In the genomic region with DNA sequence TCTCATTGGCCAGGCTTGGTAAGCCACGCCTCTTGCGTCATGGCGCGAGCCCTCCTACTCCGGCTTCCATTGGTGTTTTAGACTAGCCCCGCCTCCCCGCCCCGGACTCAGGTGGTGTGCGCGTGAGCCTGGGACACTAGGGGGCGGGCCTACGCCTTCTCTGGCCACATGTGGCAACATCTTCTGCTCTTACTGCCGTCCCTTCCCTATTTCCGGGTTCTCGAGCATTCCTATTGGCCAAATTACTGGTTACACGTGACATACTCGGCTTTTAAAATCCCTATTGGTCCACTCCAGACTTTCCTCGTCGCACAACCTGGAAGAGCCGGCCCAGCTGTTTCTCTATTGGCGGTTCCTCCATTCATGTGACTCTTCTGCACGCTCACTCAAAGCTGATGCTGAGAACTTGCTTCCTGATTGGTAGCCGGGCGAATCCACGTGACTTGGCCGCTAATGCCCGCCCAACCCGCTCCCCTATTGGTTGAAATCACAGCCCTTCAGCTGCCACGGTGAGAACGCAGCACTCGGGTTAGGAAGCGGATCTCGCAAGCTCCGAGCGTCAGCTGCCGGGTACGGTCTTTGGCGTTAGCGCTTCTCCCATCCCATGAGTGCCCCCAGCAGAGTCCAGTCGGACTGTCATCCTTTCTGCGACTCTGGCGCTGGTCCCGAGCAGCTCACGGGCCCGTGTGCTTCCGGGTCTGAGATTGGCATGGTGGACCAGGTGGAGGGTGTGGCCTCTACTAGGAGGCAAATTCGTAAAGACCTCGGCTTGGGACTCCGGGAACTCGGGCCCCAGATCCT, we compare ENCODE assay signal across 8 cellular contexts. TPM values are rescaled to one million over a fixed set of nuclear protein-coding genes. Genes with fewer than 3 reads are reported as not detected.
DNase-seq lines count a peak whose midpoint lies in the region; ATAC-seq and TF ChIP-seq lines count a peak whose summit lies in the region.

A gene with protein sequence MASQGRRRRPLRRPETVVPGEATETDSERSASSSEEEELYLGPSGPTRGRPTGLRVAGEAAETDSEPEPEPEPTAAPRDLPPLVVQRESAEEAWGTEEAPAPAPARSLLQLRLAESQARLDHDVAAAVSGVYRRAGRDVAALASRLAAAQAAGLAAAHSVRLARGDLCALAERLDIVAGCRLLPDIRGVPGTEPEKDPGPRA (plus strand): TSS at position 523 of the 801 bp plus-strand sequence. CDS start 513 bp downstream, outside the sequence.

- H3K4me3 Mint-ChIP-seq in endothelial cell (ENCODE audit: unreplicated experiment), result peak within 1 kb of the TSS; percentile 99
- peak within 1 kb of the TSS; percentile 91 for H3K4me3 Mint-ChIP-seq in mesothelial cell of epicardium

- peak; percentile 76 for ATAC-seq in GM21447 (IDR thresholded peaks at IDR 0.05; ENCODE audit: unreplicated experiment)

- peak; percentile 100 for DNase-seq in DMS 273 (lab: John Stamatoyannopoulos, UW; ENCODE audit: unreplicated experiment)
- peak; percentile 100 for DNase-seq in activated CD8-positive, alpha-beta memory T cell treated with anti-CD3 and anti-CD28 coated beads, Interleukin-2, amount 50 U/mL, for 4 hours
- peak; percentile 100 for DNase-seq in endothelial cell (ENCODE audit: low spot score)
- DNase-seq in mesothelial cell of epicardium (ENCODE audit: low spot score in 2 of 2, unreplicated experiment in 2 of 2), result peak; percentile 99
- peak; percentile 99 to 100 for DNase-seq in stimulated activated CD8-positive, alpha-beta memory T cell treated with anti-CD3 and anti-CD28 coated beads, Interleukin-15, amount 100 ng/mL, for 48 hours (ENCODE audit: low read depth in 2 of 2)

- no peaks in the 10 kb centered on the region for H3F3A ChIP-seq in OCI-LY1 (ENCODE audit: insufficient read depth, low read length)

- H3K9me3 ChIP-seq in HUES64 (ENCODE audit: insufficient read depth, low read depth, low read length), result no peaks in the 10 kb centered on the region
- H3K9me3 ChIP-seq in OCI-LY1 (ENCODE audit: low read length), result no peaks in the 10 kb centered on the region

- under 1% methylated on average over 50 of the region's 50 CpGs for WGBS in HUES64

- H3K27ac ChIP-seq in HUES64 (ENCODE audit: low read depth, low read length), result peak within 1 kb of the TSS; percentile 69; the same call in 1 of the 2 replicates
- peak within 1 kb of the TSS; percentile 64 for H3K27ac ChIP-seq in OCI-LY1 (ENCODE audit: low read depth, low read length, poor library complexity, severe bottlenecking)

- H3K36me3 ChIP-seq in HUES64 (ENCODE audit: insufficient read depth, low read length), result no peaks in the 10 kb centered on the region
- peaks cover 9% of the 10 kb centered on the region; the same call in 1 of the 2 replicates for H3K36me3 ChIP-seq in OCI-LY1 (ENCODE audit: insufficient read depth, low read length)

- peak; percentile 38; the same call in 1 of the 2 replicates for TF ChIP-seq CTCF in OCI-LY1 (IDR thresholded peaks at IDR 0.05; ENCODE audit: low read length)
- TF ChIP-seq CTCF in endothelial cell (IDR thresholded peaks at IDR 0.05; ENCODE audit: unreplicated experiment), result peak; percentile 66
- TF ChIP-seq CTCF in mesothelial cell of epicardium (IDR thresholded peaks at IDR 0.05; ENCODE audit: unreplicated experiment), result peak; percentile 60

- H3K36me3 Mint-ChIP-seq in endothelial cell (ENCODE audit: low read depth, unreplicated experiment) (peaks cover 21% of the 10 kb centered on the region), mesothelial cell of epicardium (peaks cover 6% of the 10 kb centered on the region)

- H3K4me2 ChIP-seq in OCI-LY1 (ENCODE audit: low read length), result peak within 1 kb of the TSS; percentile 95

- H3K4me1 Mint-ChIP-seq in endothelial cell (ENCODE audit: unreplicated experiment) (peaks cover 44% of the 10 kb centered on the region), mesothelial cell of epicardium (peaks cover 19% of the 10 kb centered on the region)

- H3K4me3 ChIP-seq in HUES64 (ENCODE audit: low read length), result peak within 1 kb of the TSS; percentile 88
- H3K4me3 ChIP-seq in OCI-LY1 (ENCODE audit: low read depth, low read length, poor library complexity, severe bottlenecking), result peak within 1 kb of the TSS; percentile 87

- H3K4me1 ChIP-seq in HUES64 (ENCODE audit: insufficient read depth, low read length), result 0 out of 2 replicates have a peak, but pooled peaks cover 6% of the 10 kb centered on the region
- peaks cover 24% of the 10 kb centered on the region for H3K4me1 ChIP-seq in OCI-LY1 (ENCODE audit: insufficient read depth, low read length, severe bottlenecking)

- H4K20me1 ChIP-seq in OCI-LY1 (ENCODE audit: insufficient read depth, low read length), result no peaks in the 10 kb centered on the region

- H3K27me3 ChIP-seq in HUES64 (ENCODE audit: insufficient read depth, low read length), result no peaks in the 10 kb centered on the region
- H3K27me3 ChIP-seq in OCI-LY1 (ENCODE audit: insufficient read depth, low read length), result no peaks in the 10 kb centered on the region

- peaks cover 9% of the 10 kb centered on the region for H3K27me3 Mint-ChIP-seq in endothelial cell (ENCODE audit: unreplicated experiment)
- H3K27me3 Mint-ChIP-seq in mesothelial cell of epicardium (ENCODE audit: low read depth), result no peaks in the 10 kb centered on the region

- H3K9ac ChIP-seq in HUES64 (ENCODE audit: low read depth, low read length), result peak within 1 kb of the TSS; percentile 79
- peak within 1 kb of the TSS; percentile 80 for H3K9ac ChIP-seq in OCI-LY1 (ENCODE audit: low read length)

- peaks cover 3% of the 10 kb centered on the region; the same call in 1 of the 2 replicates for H3K79me2 ChIP-seq in OCI-LY1 (ENCODE audit: insufficient read depth, low read length)

- H3K9me3 Mint-ChIP-seq in endothelial cell (ENCODE audit: unreplicated experiment) (no peaks in the 10 kb centered on the region), mesothelial cell of epicardium (no peaks in the 10 kb centered on the region)

- no peaks in the 10 kb centered on the region for H3K9me2 ChIP-seq in OCI-LY1 (ENCODE audit: low read depth, low read length)

- H3K27ac Mint-ChIP-seq in endothelial cell (ENCODE audit: unreplicated experiment), result peak within 1 kb of the TSS; percentile 94
- peak within 1 kb of the TSS; percentile 97 for H3K27ac Mint-ChIP-seq in mesothelial cell of epicardium

- H2AFZ ChIP-seq in OCI-LY1 (ENCODE audit: low read length), result 0 out of 2 replicates have a peak within 1 kb of the TSS, but pooled peaks have one; percentile 5

RNA-seq across cellular contexts. Expression of the gene that starts here (rescaled TPM):
- 3.2 TPM for polyA plus RNA-seq in HUES64 (2013, experiment 1 of 2)
- polyA plus RNA-seq in HUES64 (2013, experiment 2 of 2), result 4.2 TPM
- total RNA-seq in endothelial cell (ENCODE audit: unreplicated experiment), result 22.7 TPM
- total RNA-seq in mesothelial cell of epicardium, result 8.0 to 10.3 TPM (median 8.9 TPM) in 3 replicates

Comparison
In these comparisons a context has a peak if more than half of its experiments do, and no peak if none do; other contexts are left out.
1. Peak in every context shown above with its lines: DNase-seq, ATAC-seq, H3K4me3 ChIP-seq and H3K27ac ChIP-seq.